Comparison of ENCODE assay signal across 19 cellular contexts in the genomic region with DNA sequence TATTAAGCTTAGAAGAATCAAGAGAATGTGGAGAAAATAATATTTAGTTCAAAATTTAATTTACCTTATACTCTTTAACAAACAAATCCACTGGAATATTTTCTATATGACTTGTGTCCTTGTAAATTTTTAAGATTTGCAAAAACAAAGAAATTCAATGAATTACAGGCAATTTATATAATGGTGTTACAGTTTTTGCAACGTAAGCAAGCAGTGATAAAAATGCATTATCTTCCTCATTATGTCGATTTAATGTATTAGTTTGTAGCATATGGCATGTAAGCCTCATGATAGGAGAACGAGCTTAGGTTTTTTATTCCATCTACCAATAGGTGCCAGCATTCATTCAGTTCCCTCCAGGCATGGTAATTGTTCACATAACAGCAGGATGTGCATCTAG.
DNase-seq lines count a peak whose midpoint lies in the region; ATAC-seq, FAIRE-seq and TF ChIP-seq lines count a peak whose summit lies in the region.
"Had no signal": no experiment of that assay in that cellular context is flagged by ENCODE, and none has a peak within 500 bp of the region (broad histone marks: within the 10 kb centered on the region; RNA-seq: fewer than 3 reads in every experiment).

No MANE protein-coding gene starts in this region.

- no peak overlapping the region for H3K9ac ChIP-seq in HepG2 (ENCODE audit: insufficient read depth, low read depth, low read length)
- H3K9ac ChIP-seq: BLaER1 had no signal

- H3K4me2 ChIP-seq in HepG2 (ENCODE audit: low read depth, low read length) = no peak overlapping the region
- H3K4me2 ChIP-seq: BLaER1, GM23338 had no signal

- H3K27me3 ChIP-seq in HepG2 (ENCODE audit: control insufficient read depth in 1 of 2, insufficient read depth in 2 of 2, low read length in 2 of 2) (no peaks in the 10 kb centered on the region), right lobe of liver (no peaks in the 10 kb centered on the region)
- H3K27me3 ChIP-seq: BLaER1 had no signal

- H3K27ac Mint-ChIP-seq in immature natural killer cell (no peak overlapping the region), chondrocyte (ENCODE audit: unreplicated experiment) (no peak overlapping the region)
- H3K27ac Mint-ChIP-seq: CD4-positive, CD25-positive, alpha-beta regulatory T cell; CD8-positive, alpha-beta T cell; GM23338; H9 had no signal

- DNase-seq in HepG2 (ENCODE audit: low spot score) (no peak), right lobe of liver (no peak), NCI-H69 (lab: John Stamatoyannopoulos, UW) (peak; percentile 89), fibroblast of peridontal ligament (ENCODE audit: extremely low read depth) (peak; percentile 3), immature natural killer cell (no peak), chondrocyte (ENCODE audit: low spot score) (no peak)
- DNase-seq: Caco-2; CD4-positive, CD25-positive, alpha-beta regulatory T cell; CD8-positive, alpha-beta T cell; DMS 273 treated with DMSO at 0.1 percent for 48 hours; DMS79 treated with DMSO at 0.1 percent for 48 hours; GF-D8; H9 had no signal

- no peak overlapping the region for H2AFZ ChIP-seq in HepG2 (ENCODE audit: low read length)
- H2AFZ ChIP-seq: GM23338 had no signal

- TF ChIP-seq CTCF in HepG2 (CRISPR knock-in tag; IDR thresholded peaks at IDR 0.05) = no peak
- no peak for TF ChIP-seq CTCF in right lobe of liver (IDR thresholded peaks at IDR 0.05)
- no peak for TF ChIP-seq CTCF in chondrocyte (IDR thresholded peaks at IDR 0.05)

- no peaks in the 10 kb centered on the region for H3K79me2 ChIP-seq in HepG2 (ENCODE audit: insufficient read depth, low read length)

- CTCF ChIA-PET in HepG2 (lab: Yijun Ruan, JAX; ENCODE audit: low intra/inter-chr PET ratio, low total read pairs) = no interaction called here

- H4K20me1 ChIP-seq in HepG2 (ENCODE audit: insufficient read depth, low read length) = no peaks in the 10 kb centered on the region
- H4K20me1 ChIP-seq: BLaER1 had no signal

- FAIRE-seq in HepG2 (lab: Jason Lieb, UNC) = no peak
- FAIRE-seq: GM12891, GM18507 had no signal

- TF ChIP-seq POLR2A in HepG2 (IDR thresholded peaks at IDR 0.05; ENCODE audit: insufficient read depth in 1 of 2, low read depth in 2 of 2, low read length in 2 of 2) (no peak), right lobe of liver (IDR thresholded peaks at IDR 0.05) (no peak)

- no TSS peak for BruUV-seq in HepG2 (replicated peaks; lab: Mats Ljungman, UMichigan)

- intact Hi-C loops in HepG2 (cut with micrococcal nuclease; ENCODE audit: unreplicated experiment) = no loop called here
- intact Hi-C loops in right lobe of liver (cut with DNase I) = no loop called here

- ATAC-seq in HepG2 = no peak
- ATAC-seq in right lobe of liver = no peak
- ATAC-seq: CD8-positive, alpha-beta T cell; GM23338; HCT116 had no signal

- H3K36me3 ChIP-seq in HepG2 (replicated peaks in 1 of 2; ENCODE audit: control insufficient read depth in 1 of 2, insufficient read depth in 2 of 2, low read length in 2 of 2) (no peaks in the 10 kb centered on the region), right lobe of liver (no peaks in the 10 kb centered on the region)
- H3K36me3 ChIP-seq: BLaER1 had no signal

- H3K9me3 ChIP-seq in HepG2 (ENCODE audit: low read length) (no peaks in the 10 kb centered on the region), right lobe of liver (no peaks in the 10 kb centered on the region)
- H3K9me3 ChIP-seq: BLaER1, Caco-2 had no signal

- H3K4me1 Mint-ChIP-seq in immature natural killer cell = no peaks in the 10 kb centered on the region
- peaks cover 3% of the 10 kb centered on the region for H3K4me1 Mint-ChIP-seq in chondrocyte (ENCODE audit: low read depth)
- H3K4me1 Mint-ChIP-seq: CD4-positive, CD25-positive, alpha-beta regulatory T cell; GM23338; H9 had no signal

- no peak overlapping the region for H3K4me3 ChIP-seq in HepG2 (replicated peaks in 1 of 3; ENCODE audit: insufficient read depth in 1 of 3, low read depth in 2 of 3, low read length in 3 of 3)
- no peak overlapping the region for H3K4me3 ChIP-seq in right lobe of liver
- H3K4me3 ChIP-seq: BLaER1, GM23338 had no signal

- peaks cover 0 to 20% (median 1%) of the 10 kb centered on the region in 6 donors for H3K9me3 Mint-ChIP-seq in immature natural killer cell
- no peaks in the 10 kb centered on the region for H3K9me3 Mint-ChIP-seq in chondrocyte (ENCODE audit: low read depth)
- H3K9me3 Mint-ChIP-seq: CD8-positive, alpha-beta T cell; GM23338; H9 had no signal

- H3K36me3 Mint-ChIP-seq in immature natural killer cell (no peaks in the 10 kb centered on the region), chondrocyte (ENCODE audit: low read depth) (no peaks in the 10 kb centered on the region)
- H3K36me3 Mint-ChIP-seq: CD4-positive, CD25-positive, alpha-beta regulatory T cell; CD8-positive, alpha-beta T cell had no signal

- POLR2A ChIA-PET in HepG2 (lab: Yijun Ruan, JAX) = no interaction called here

- TF ChIP-seq RAD21 in HepG2 (CRISPR knock-in tag; IDR thresholded peaks at IDR 0.05) = no peak

- H3K27me3 Mint-ChIP-seq in immature natural killer cell (ENCODE audit: low read depth in 3 of 3) (no peaks in the 10 kb centered on the region), chondrocyte (ENCODE audit: low read depth) (no peaks in the 10 kb centered on the region)
- H3K27me3 Mint-ChIP-seq: CD4-positive, CD25-positive, alpha-beta regulatory T cell had no signal

- H3K4me1 ChIP-seq in HepG2 (ENCODE audit: insufficient read depth, low read length) = no peaks in the 10 kb centered on the region
- no peaks in the 10 kb centered on the region for H3K4me1 ChIP-seq in right lobe of liver
- H3K4me1 ChIP-seq: BLaER1, Caco-2 had no signal

- H3K27ac ChIP-seq in HepG2 (ENCODE audit: extremely low read length, insufficient read depth, low read length) = no peak overlapping the region
- H3K27ac ChIP-seq in right lobe of liver = no peak overlapping the region
- H3K27ac ChIP-seq: BLaER1, C4-2B had no signal

- H3K4me3 Mint-ChIP-seq in immature natural killer cell = no peak overlapping the region
- no peak overlapping the region for H3K4me3 Mint-ChIP-seq in chondrocyte (ENCODE audit: unreplicated experiment)
- H3K4me3 Mint-ChIP-seq: CD8-positive, alpha-beta T cell; GM23338; H9 had no signal

- TF ChIP-seq EP300 in HepG2 (IDR thresholded peaks at IDR 0.05; ENCODE audit: low read depth in 2 of 2, low read length in 2 of 2) (no peak), HepG2 (CRISPR knock-in tag; IDR thresholded peaks at IDR 0.05; ENCODE audit: borderline replicate concordance) (no peak)

- 3% methylated on average over 3 of the region's 3 CpGs for WGBS in HepG2 (ENCODE audit: low lambda C conversion rate)
- WGBS in right lobe of liver (ENCODE audit: insufficient coverage, low coverage, low lambda C conversion rate, missing lambda C conversion rate) = 40% methylated on average over 3 of the region's 3 CpGs

- in situ Hi-C loops in HepG2 (cut with HindIII; ENCODE audit: extremely low pct_ligation_motif_present, low pct_unique_long_range_greater_than_20kb) = no loop called here

TF ChIP-seq in HepG2, 621 proteins besides CTCF, POLR2A, EP300 and RAD21:
- TF ChIP-seq ZNF670 (CRISPR knock-in tag; IDR thresholded peaks at IDR 0.05; ENCODE audit: borderline replicate concordance) (no peak), MAFK (conservative IDR thresholded peaks at IDR 0.05 in 1 of 2, IDR thresholded peaks at IDR 0.05 in 1 of 2; ENCODE audit: low read length in 2 of 2) (peak; percentile 16 to 69; a peak in 2 of 4 replicates), ZFY (CRISPR knock-in tag; IDR thresholded peaks at IDR 0.05) (no peak), FOSL1 (CRISPR knock-in tag; IDR thresholded peaks at IDR 0.05; ENCODE audit: borderline replicate concordance) (no peak), MAFF (IDR thresholded peaks at IDR 0.05; ENCODE audit: low read depth, low read length) (peak; percentile 51)

Comparison
In these comparisons a context has a peak if more than half of its experiments do, and no peak if none do; other contexts are left out.
1. DNase-seq: peak in NCI-H69 (single experiment) and fibroblast of peridontal ligament (single experiment); none in HepG2 (single experiment), right lobe of liver (0 of 3), immature natural killer cell (0 of 3) and chondrocyte (single experiment).